Comparison of ENCODE assay signal across 14 cellular contexts in the genomic region with DNA sequence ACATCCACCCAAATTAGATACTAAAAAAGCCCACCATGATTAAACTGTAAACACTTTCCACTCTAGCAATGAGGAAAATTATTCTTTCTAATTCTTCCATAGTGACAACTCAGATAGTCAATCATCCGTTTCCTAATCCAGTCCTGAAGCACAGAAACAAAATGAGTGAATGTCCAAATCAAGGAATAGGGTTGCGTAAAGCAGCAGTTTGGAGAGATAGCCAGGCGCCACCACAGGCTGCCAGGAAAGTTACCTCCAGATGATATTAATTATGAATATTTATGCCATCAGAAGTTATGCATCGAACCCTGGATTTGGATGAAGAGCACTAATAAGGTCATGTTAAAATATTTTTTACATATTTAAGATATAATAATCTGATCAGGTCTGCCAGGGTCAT.
DNase-seq lines count a peak whose midpoint lies in the region; ATAC-seq and TF ChIP-seq lines count a peak whose summit lies in the region.
"Had no signal": no experiment of that assay in that cellular context is flagged by ENCODE, and none has a peak within 500 bp of the region (broad histone marks: within the 10 kb centered on the region; RNA-seq: fewer than 3 reads in every experiment).

No MANE protein-coding gene starts in this region.

- dilution Hi-C loops in mammary epithelial cell (cut with HindIII; ENCODE audit: low sequenced_read_pairs) = loop anchor here (5.0 kb wide), 1 partner anchor 53 kb away; no protein-coding TSS in a partner anchor

- no TSS peak for BruUV-seq in mammary epithelial cell (replicated peaks; lab: Mats Ljungman, UMichigan)

- H3K4me3 Mint-ChIP-seq in CD4-positive, CD25-positive, alpha-beta regulatory T cell = peak overlapping the region; percentile 96 to 99 (median 98)
- H3K4me3 Mint-ChIP-seq in nephron = peak overlapping the region; percentile 54 to 91 (median 65)
- H3K4me3 Mint-ChIP-seq: H9 had no signal

- H3K27ac Mint-ChIP-seq in CD4-positive, CD25-positive, alpha-beta regulatory T cell = peak overlapping the region; percentile 96 to 99 (median 98)
- peak overlapping the region; percentile 40 to 92 (median 78) for H3K27ac Mint-ChIP-seq in nephron
- H3K27ac Mint-ChIP-seq: H9 had no signal

- no peaks in the 10 kb centered on the region for H3K9me3 ChIP-seq in CD4-positive, CD25-positive, alpha-beta regulatory T cell (ENCODE audit: control insufficient read depth in 2 of 2, low read length in 2 of 2)
- H3K9me3 ChIP-seq in mammary epithelial cell (replicated peaks; ENCODE audit: insufficient read depth, low read length) = no peaks in the 10 kb centered on the region
- H3K9me3 ChIP-seq: uterus had no signal

- H3K9ac ChIP-seq in KMS-11 (no peak overlapping the region; the same call in 1 of the 2 replicates), mammary epithelial cell (ENCODE audit: insufficient read depth, low read length) (no peak overlapping the region)

- H3K4me1 ChIP-seq in CD4-positive, CD25-positive, alpha-beta regulatory T cell (ENCODE audit: control insufficient read depth, insufficient read depth, low read length, poor library complexity, severe bottlenecking) = peaks cover 60% of the 10 kb centered on the region
- H3K4me1 ChIP-seq in KMS-11 (ENCODE audit: low read depth, poor library complexity, severe bottlenecking) (peaks cover 49% of the 10 kb centered on the region), mammary epithelial cell (ENCODE audit: insufficient read depth, low read length) (peaks cover 37% of the 10 kb centered on the region)
- H3K4me1 ChIP-seq: uterus had no signal

- no peak for ATAC-seq in CD4-positive, CD25-positive, alpha-beta regulatory T cell (ENCODE audit: low read depth in 2 of 2)
- no peak for ATAC-seq in GM18909 (IDR thresholded peaks at IDR 0.05; ENCODE audit: poor library complexity, unreplicated experiment)

- intact Hi-C loops in mammary epithelial cell (cut with micrococcal nuclease) = loop anchor here (5.0 kb wide), 1 partner anchor 57 kb away; no protein-coding TSS in a partner anchor

- peak overlapping the region; percentile 97 for H3K27ac ChIP-seq in CD4-positive, CD25-positive, alpha-beta regulatory T cell (ENCODE audit: insufficient read depth, low read length, poor library complexity, severe bottlenecking)
- H3K27ac ChIP-seq in KMS-11 = peak overlapping the region; percentile 93; the same call in 1 of the 2 replicates
- H3K27ac ChIP-seq in mammary epithelial cell (ENCODE audit: insufficient read depth, low read depth, low read length) = peak overlapping the region; percentile 93

- H3K36me3 ChIP-seq in CD4-positive, CD25-positive, alpha-beta regulatory T cell (ENCODE audit: control insufficient read depth, insufficient read depth, low read length) = peaks cover 13% of the 10 kb centered on the region
- H3K36me3 ChIP-seq in KMS-11 (ENCODE audit: insufficient read depth) (no peaks in the 10 kb centered on the region), mammary epithelial cell (ENCODE audit: insufficient read depth, low read length) (no peaks in the 10 kb centered on the region)
- H3K36me3 ChIP-seq: uterus had no signal

- peak overlapping the region; percentile 81 for H3K4me3 ChIP-seq in CD4-positive, CD25-positive, alpha-beta regulatory T cell (ENCODE audit: low read depth, low read length)
- H3K4me3 ChIP-seq in KMS-11 (IDR thresholded peaks at IDR 0.05; ENCODE audit: insufficient read depth, low read depth, low read length) (no peak overlapping the region), mammary epithelial cell (replicated peaks in 1 of 3; ENCODE audit: insufficient read depth in 1 of 3, low read depth in 2 of 3, low read length in 3 of 3) (no peak overlapping the region)
- H3K4me3 ChIP-seq: uterus had no signal

- TF ChIP-seq CTCF in KMS-11 (conservative IDR thresholded peaks at IDR 0.05; ENCODE audit: low read depth, low read length) (no peak), mammary epithelial cell (conservative IDR thresholded peaks at IDR 0.05 in 1 of 2, IDR thresholded peaks at IDR 0.05 in 1 of 2; ENCODE audit: extremely low read depth in 1 of 2, insufficient read depth in 1 of 2, low read depth in 1 of 2, low read length in 2 of 2) (no peak), nephron (IDR thresholded peaks at IDR 0.05; ENCODE audit: unreplicated experiment in 3 of 3) (no peak)

- peak overlapping the region; percentile 97 for H3K4me2 ChIP-seq in KMS-11
- peak overlapping the region; percentile 19 for H3K4me2 ChIP-seq in mammary epithelial cell (ENCODE audit: insufficient read depth, low read depth, low read length)

- peaks cover 0 to 1% (median 0%) of the 10 kb centered on the region in 7 donors for H3K9me3 Mint-ChIP-seq in CD4-positive, CD25-positive, alpha-beta regulatory T cell
- no peaks in the 10 kb centered on the region for H3K9me3 Mint-ChIP-seq in nephron
- H3K9me3 Mint-ChIP-seq: H9 had no signal

- H3K79me2 ChIP-seq in KMS-11 (ENCODE audit: insufficient read depth, low read depth) = peaks cover 29% of the 10 kb centered on the region
- H3K79me2 ChIP-seq in mammary epithelial cell (ENCODE audit: insufficient read depth, low read length) = peaks cover 29% of the 10 kb centered on the region

- peaks cover 22% of the 10 kb centered on the region for H3K36me3 Mint-ChIP-seq in CD4-positive, CD25-positive, alpha-beta regulatory T cell
- no peaks in the 10 kb centered on the region for H3K36me3 Mint-ChIP-seq in nephron (ENCODE audit: low read depth)

- H3K4me1 Mint-ChIP-seq in CD4-positive, CD25-positive, alpha-beta regulatory T cell = peaks cover 21 to 62% (median 54%) of the 10 kb centered on the region in 4 donors
- peaks cover 35% of the 10 kb centered on the region for H3K4me1 Mint-ChIP-seq in nephron

- WGBS in mammary epithelial cell (ENCODE audit: low coverage, missing lambda C conversion rate) = 93% methylated on average over 4 of the region's 4 CpGs

- no peak for DNase-seq in CD4-positive, CD25-positive, alpha-beta regulatory T cell
- DNase-seq in mammary epithelial cell (no peak), epidermal melanocyte (ENCODE audit: insufficient read length, low spot score) (no peak), anterior cingulate cortex (lab: John Stamatoyannopoulos, UW) (no peak), OCI-M1 (lab: John Stamatoyannopoulos, UW) (no peak)
- DNase-seq: central memory CD4-positive, alpha-beta T cell; H9; hippocampal formation; NCI-H1417; stimulated activated CD4-positive, alpha-beta T cell treated with anti-CD3 and anti-CD28 coated beads, Interleukin-4, amount 100 ng/mL, for 4 hours; uterus had no signal

- in situ Hi-C loops in mammary epithelial cell (cut with MboI; ENCODE audit: low sequenced_read_pairs in 2 of 2) = loop anchor here in 1 of 2 donors (25.0 kb wide), 2 partner anchors 88 to 487 kb away; no protein-coding TSS in a partner anchor

- no peaks in the 10 kb centered on the region for H3K27me3 ChIP-seq in CD4-positive, CD25-positive, alpha-beta regulatory T cell (ENCODE audit: control insufficient read depth, insufficient read depth, low read length)
- H3K27me3 ChIP-seq in KMS-11 (ENCODE audit: insufficient read depth, low read depth) (no peaks in the 10 kb centered on the region), mammary epithelial cell (ENCODE audit: insufficient read depth, low read length) (no peaks in the 10 kb centered on the region)
- H3K27me3 ChIP-seq: uterus had no signal

- no peaks in the 10 kb centered on the region for H4K20me1 ChIP-seq in KMS-11 (ENCODE audit: insufficient read depth)
- no peaks in the 10 kb centered on the region for H4K20me1 ChIP-seq in mammary epithelial cell (ENCODE audit: insufficient read depth, low read length)

- H3K27me3 Mint-ChIP-seq in CD4-positive, CD25-positive, alpha-beta regulatory T cell = peaks cover 6% of the 10 kb centered on the region
- H3K27me3 Mint-ChIP-seq in nephron (ENCODE audit: low read depth) = peaks cover 40% of the 10 kb centered on the region

- CTCF ChIA-PET in mammary epithelial cell (lab: Charles Lee; ENCODE audit: low non-redundant PET) = no interaction called here

- no peak overlapping the region for H2AFZ ChIP-seq in KMS-11 (ENCODE audit: low read depth)
- peak overlapping the region; percentile 2 for H2AFZ ChIP-seq in mammary epithelial cell (ENCODE audit: low read depth, low read length)
